ENCODE assay signal across 2 cellular contexts in the genomic region with DNA sequence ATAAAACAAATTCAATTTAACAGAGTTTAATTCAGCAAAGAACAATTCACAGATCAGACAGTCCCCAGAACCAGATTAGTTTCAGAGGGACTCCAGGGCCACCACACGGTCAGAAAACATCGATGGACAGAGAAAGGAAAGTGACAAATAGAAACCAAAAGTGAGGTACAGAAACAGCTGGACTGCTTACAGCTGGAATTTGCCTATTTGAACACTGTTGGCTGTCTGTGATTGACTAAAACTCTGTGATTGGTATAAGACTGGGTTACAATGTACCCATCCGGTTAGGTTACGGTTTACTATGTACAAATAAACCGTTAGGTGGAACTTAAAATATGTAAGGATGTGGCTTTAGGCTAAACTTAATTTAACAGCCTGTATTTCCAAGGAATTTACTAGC.
TF ChIP-seq lines count a peak whose summit lies in the region.

No MANE protein-coding gene starts in this region.

TF ChIP-seq in HCT116, 20 proteins besides CTCF, POLR2A, EP300 and RAD21:
- no peak for TF ChIP-seq FOSL1 (IDR thresholded peaks at IDR 0.05; ENCODE audit: low read depth)
- no peak for TF ChIP-seq EZH2 (IDR thresholded peaks at IDR 0.05)
- TF ChIP-seq, protein P1, sequence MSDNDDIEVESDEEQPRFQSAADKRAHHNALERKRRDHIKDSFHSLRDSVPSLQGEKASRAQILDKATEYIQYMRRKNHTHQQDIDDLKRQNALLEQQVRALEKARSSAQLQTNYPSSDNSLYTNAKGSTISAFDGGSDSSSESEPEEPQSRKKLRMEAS (IDR thresholded peaks at IDR 0.05): no peak
- TF ChIP-seq CBX3 (IDR thresholded peaks at IDR 0.05; ENCODE audit: low read depth): no peak
- no peak for TF ChIP-seq ZNF274 (IDR thresholded peaks at IDR 0.05; ENCODE audit: low read depth, low read length)

TF ChIP-seq in GM12878, 131 proteins besides CTCF, POLR2A, EP300 and RAD21:
- TF ChIP-seq RCOR1 (conservative IDR thresholded peaks at IDR 0.05; ENCODE audit: low read depth, low read length) (no peak), GABPA (IDR thresholded peaks at IDR 0.05; ENCODE audit: low read depth) (no peak), POU2F2 (IDR thresholded peaks at IDR 0.05; ENCODE audit: borderline replicate concordance, low read depth, low read length) (no peak), ZZZ3 (IDR thresholded peaks at IDR 0.05; ENCODE audit: control insufficient read depth, insufficient read length, low read depth) (no peak)
- TF ChIP-seq, protein P2, sequence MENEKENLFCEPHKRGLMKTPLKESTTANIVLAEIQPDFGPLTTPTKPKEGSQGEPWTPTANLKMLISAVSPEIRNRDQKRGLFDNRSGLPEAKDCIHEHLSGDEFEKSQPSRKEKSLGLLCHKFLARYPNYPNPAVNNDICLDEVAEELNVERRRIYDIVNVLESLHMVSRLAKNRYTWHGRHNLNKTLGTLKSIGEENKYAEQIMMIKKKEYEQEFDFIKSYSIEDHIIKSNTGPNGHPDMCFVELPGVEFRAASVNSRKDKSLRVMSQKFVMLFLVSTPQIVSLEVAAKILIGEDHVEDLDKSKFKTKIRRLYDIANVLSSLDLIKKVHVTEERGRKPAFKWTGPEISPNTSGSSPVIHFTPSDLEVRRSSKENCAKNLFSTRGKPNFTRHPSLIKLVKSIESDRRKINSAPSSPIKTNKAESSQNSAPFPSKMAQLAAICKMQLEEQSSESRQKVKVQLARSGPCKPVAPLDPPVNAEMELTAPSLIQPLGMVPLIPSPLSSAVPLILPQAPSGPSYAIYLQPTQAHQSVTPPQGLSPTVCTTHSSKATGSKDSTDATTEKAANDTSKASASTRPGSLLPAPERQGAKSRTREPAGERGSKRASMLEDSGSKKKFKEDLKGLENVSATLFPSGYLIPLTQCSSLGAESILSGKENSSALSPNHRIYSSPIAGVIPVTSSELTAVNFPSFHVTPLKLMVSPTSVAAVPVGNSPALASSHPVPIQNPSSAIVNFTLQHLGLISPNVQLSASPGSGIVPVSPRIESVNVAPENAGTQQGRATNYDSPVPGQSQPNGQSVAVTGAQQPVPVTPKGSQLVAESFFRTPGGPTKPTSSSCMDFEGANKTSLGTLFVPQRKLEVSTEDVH (IDR thresholded peaks at IDR 0.05; ENCODE audit: low read depth, partially characterized antibody): no peak
- TF ChIP-seq, protein P3, sequence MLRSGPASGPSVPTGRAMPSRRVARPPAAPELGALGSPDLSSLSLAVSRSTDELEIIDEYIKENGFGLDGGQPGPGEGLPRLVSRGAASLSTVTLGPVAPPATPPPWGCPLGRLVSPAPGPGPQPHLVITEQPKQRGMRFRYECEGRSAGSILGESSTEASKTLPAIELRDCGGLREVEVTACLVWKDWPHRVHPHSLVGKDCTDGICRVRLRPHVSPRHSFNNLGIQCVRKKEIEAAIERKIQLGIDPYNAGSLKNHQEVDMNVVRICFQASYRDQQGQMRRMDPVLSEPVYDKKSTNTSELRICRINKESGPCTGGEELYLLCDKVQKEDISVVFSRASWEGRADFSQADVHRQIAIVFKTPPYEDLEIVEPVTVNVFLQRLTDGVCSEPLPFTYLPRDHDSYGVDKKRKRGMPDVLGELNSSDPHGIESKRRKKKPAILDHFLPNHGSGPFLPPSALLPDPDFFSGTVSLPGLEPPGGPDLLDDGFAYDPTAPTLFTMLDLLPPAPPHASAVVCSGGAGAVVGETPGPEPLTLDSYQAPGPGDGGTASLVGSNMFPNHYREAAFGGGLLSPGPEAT (IDR thresholded peaks at IDR 0.05; ENCODE audit: low read depth): no peak
- TF ChIP-seq, protein P4, sequence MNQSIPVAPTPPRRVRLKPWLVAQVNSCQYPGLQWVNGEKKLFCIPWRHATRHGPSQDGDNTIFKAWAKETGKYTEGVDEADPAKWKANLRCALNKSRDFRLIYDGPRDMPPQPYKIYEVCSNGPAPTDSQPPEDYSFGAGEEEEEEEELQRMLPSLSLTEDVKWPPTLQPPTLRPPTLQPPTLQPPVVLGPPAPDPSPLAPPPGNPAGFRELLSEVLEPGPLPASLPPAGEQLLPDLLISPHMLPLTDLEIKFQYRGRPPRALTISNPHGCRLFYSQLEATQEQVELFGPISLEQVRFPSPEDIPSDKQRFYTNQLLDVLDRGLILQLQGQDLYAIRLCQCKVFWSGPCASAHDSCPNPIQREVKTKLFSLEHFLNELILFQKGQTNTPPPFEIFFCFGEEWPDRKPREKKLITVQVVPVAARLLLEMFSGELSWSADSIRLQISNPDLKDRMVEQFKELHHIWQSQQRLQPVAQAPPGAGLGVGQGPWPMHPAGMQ (IDR thresholded peaks at IDR 0.05; ENCODE audit: borderline replicate concordance): no peak
- TF ChIP-seq, protein P5, sequence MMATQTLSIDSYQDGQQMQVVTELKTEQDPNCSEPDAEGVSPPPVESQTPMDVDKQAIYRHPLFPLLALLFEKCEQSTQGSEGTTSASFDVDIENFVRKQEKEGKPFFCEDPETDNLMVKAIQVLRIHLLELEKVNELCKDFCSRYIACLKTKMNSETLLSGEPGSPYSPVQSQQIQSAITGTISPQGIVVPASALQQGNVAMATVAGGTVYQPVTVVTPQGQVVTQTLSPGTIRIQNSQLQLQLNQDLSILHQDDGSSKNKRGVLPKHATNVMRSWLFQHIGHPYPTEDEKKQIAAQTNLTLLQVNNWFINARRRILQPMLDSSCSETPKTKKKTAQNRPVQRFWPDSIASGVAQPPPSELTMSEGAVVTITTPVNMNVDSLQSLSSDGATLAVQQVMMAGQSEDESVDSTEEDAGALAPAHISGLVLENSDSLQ (IDR thresholded peaks at IDR 0.05): no peak
